In genomic region chr9:136622538-136622948, GRCh38 we compare ENCODE assay signal across 30 cellular contexts. TPM values are rescaled to one million over a fixed set of nuclear protein-coding genes. Genes with fewer than 3 reads are reported as not detected.
A peak's percentile ranks its signal among the peaks of the same experiment; 100 is the strongest.
DNase-seq lines count a peak whose midpoint lies in the region; ATAC-seq, FAIRE-seq and TF ChIP-seq lines count a peak whose summit lies in the region.
"Had no signal": no experiment of that assay in that cellular context is flagged by ENCODE, and none has a peak within 500 bp of the region (broad histone marks: within the 10 kb centered on the region; RNA-seq: fewer than 3 reads in every experiment).

No MANE protein-coding gene starts in this region.

- TF ChIP-seq RAD21 in H1 (IDR thresholded peaks at IDR 0.05 in 1 of 2, conservative IDR thresholded peaks at IDR 0.05 in 1 of 2; ENCODE audit: low read depth in 2 of 2, low read length in 2 of 2) = no peak

- H2BK20ac ChIP-seq in H1 (ENCODE audit: low read length) = no peak overlapping the region

- no peak overlapping the region; the same call in 1 of the 2 replicates for H3K18ac ChIP-seq in H1 (ENCODE audit: extremely low read depth, low read length)

- H3K27me3 ChIP-seq in left ventricle myocardium inferior (ENCODE audit: low read depth) (no peaks in the 10 kb centered on the region), H1 (replicated peaks in 1 of 4; ENCODE audit: control insufficient read depth in 3 of 4, extremely low read depth in 1 of 4, insufficient read depth in 3 of 4, low read length in 3 of 4) (no peaks in the 10 kb centered on the region), vagina (no peaks in the 10 kb centered on the region)
- H3K27me3 ChIP-seq: heart left ventricle, Peyer's patch, uterus had no signal

- H3K27me3 Mint-ChIP-seq in nephron (ENCODE audit: low read depth) = peaks cover 3% of the 10 kb centered on the region
- H3K27me3 Mint-ChIP-seq: activated CD4-positive, alpha-beta T cell treated with anti-CD3 and anti-CD28 coated beads for 36 hours; activated naive CD8-positive, alpha-beta T cell had no signal

- no peak overlapping the region for H3K4me2 ChIP-seq in H1 (ENCODE audit: insufficient read depth in 1 of 2, low read depth in 2 of 2, low read length in 2 of 2)

- no peak overlapping the region for H2AFZ ChIP-seq in H1 (ENCODE audit: low read length)

- H3K9me3 ChIP-seq in left ventricle myocardium inferior (replicated peaks) (no peaks in the 10 kb centered on the region), H1 (ENCODE audit: insufficient read depth in 2 of 2, low read depth in 1 of 2, low read length in 1 of 2) (no peaks in the 10 kb centered on the region), vagina (no peaks in the 10 kb centered on the region)
- H3K9me3 ChIP-seq: heart left ventricle, lower lobe of right lung, mucosa of descending colon, Peyer's patch, uterus had no signal

- H3K4me1 ChIP-seq in left ventricle myocardium inferior (peaks cover 46% of the 10 kb centered on the region), H1 (replicated peaks in 1 of 4; ENCODE audit: control insufficient read depth in 3 of 4, insufficient read depth in 4 of 4, low read length in 3 of 4) (peaks cover 0 to 2% (median 0%) of the 10 kb centered on the region in 4 experiments; a peak in 1 of 7 replicates), vagina (peaks cover 94% of the 10 kb centered on the region)

- H3K27ac ChIP-seq in left ventricle myocardium inferior (replicated peaks) (no peak overlapping the region), H1 (ENCODE audit: low read depth, low read length) (no peak overlapping the region; the same call in 1 of the 2 replicates), vagina (peak overlapping the region; percentile 80)
- H3K27ac ChIP-seq: heart left ventricle, lower lobe of right lung, Peyer's patch, uterus had no signal

- no peak overlapping the region for H3K56ac ChIP-seq in H1 (replicated peaks; ENCODE audit: insufficient read length, low read depth, low read length)

- H2AK5ac ChIP-seq in H1 (ENCODE audit: low read depth, low read length) = peak overlapping the region; percentile 65; the same call in 1 of the 2 replicates

- DNase-seq in left ventricle myocardium inferior (peak; percentile 13), Right ventricle myocardium superior (no peak), H1 (ENCODE audit: low read depth in 1 of 2, low spot score in 2 of 2) (peak in 1 of 2 experiments; percentile 43), vagina (ENCODE audit: extremely low spot score in 2 of 2) (no peak), NAMALWA (ENCODE audit: low spot score) (no peak), DMS53 (lab: John Stamatoyannopoulos, UW) (no peak), foreskin fibroblast (no peak)
- DNase-seq: activated CD4-positive, alpha-beta T cell treated with anti-CD3 and anti-CD28 coated beads for 36 hours; activated CD8-positive, alpha-beta T cell treated with anti-CD3 and anti-CD28 coated beads, Interleukin-2, amount 10 ng/mL, durations not matched to agents 7 days and 5 days; activated T-cell treated with anti-CD3 and anti-CD28 coated beads for 4 hours; anterior cingulate cortex; effector CD8-positive, alpha-beta T cell; erythroblast; lower lobe of right lung; natural killer cell; NCI-H146; NCI-H446; NCI-H748 treated with DMSO at 0.1 percent for 48 hours; stimulated activated naive CD4-positive, alpha-beta T cell; uterus had no signal

- H4K20me1 ChIP-seq in H1 (replicated peaks in 1 of 2; ENCODE audit: control insufficient read depth in 1 of 2, insufficient read depth in 2 of 2, low read length in 2 of 2) = no peaks in the 10 kb centered on the region

- TF ChIP-seq EP300 in H1 (IDR thresholded peaks at IDR 0.05; ENCODE audit: borderline replicate concordance in 1 of 2, low read depth in 2 of 2, low read length in 2 of 2) = no peak

- H3K4me1 Mint-ChIP-seq in nephron = peaks cover 25% of the 10 kb centered on the region
- H3K4me1 Mint-ChIP-seq: activated CD4-positive, alpha-beta T cell treated with anti-CD3 and anti-CD28 coated beads for 36 hours had no signal

- FAIRE-seq in H1 (lab: Jason Lieb, UNC) = no peak
- FAIRE-seq: colon, GM12878, GM19239 had no signal

- TF ChIP-seq CTCF in left ventricle myocardium inferior (IDR thresholded peaks at IDR 0.05; ENCODE audit: borderline replicate concordance) (no peak), H1 (IDR thresholded peaks at IDR 0.05; ENCODE audit: control extremely low read depth in 1 of 3, insufficient read depth in 1 of 3, low read depth in 1 of 3, low read length in 3 of 3) (no peak), nephron (IDR thresholded peaks at IDR 0.05; ENCODE audit: unreplicated experiment in 3 of 3) (no peak), vagina (IDR thresholded peaks at IDR 0.05) (no peak), foreskin fibroblast (IDR thresholded peaks at IDR 0.05; ENCODE audit: low read depth, low read length) (no peak)

- H4K5ac ChIP-seq in H1 (ENCODE audit: insufficient read length, low read depth, low read length) = no peak overlapping the region

- H3K4me3 ChIP-seq in left ventricle myocardium inferior (no peak overlapping the region), H1 (ENCODE audit: extremely low read depth in 1 of 4, insufficient read depth in 2 of 4, low read depth in 3 of 4, low read length in 4 of 4) (no peak overlapping the region), vagina (no peak overlapping the region), foreskin fibroblast (ENCODE audit: low read depth in 1 of 2, low read length in 2 of 2) (no peak overlapping the region)
- H3K4me3 ChIP-seq: GM12878, heart left ventricle, lower lobe of right lung, mucosa of descending colon, Peyer's patch, uterus had no signal

- peak overlapping the region; percentile 30 for H4K91ac ChIP-seq in H1 (replicated peaks; ENCODE audit: insufficient read length, low read length)

- H3K4ac ChIP-seq in H1 (replicated peaks; ENCODE audit: insufficient read length, low read depth, low read length) = no peak overlapping the region

- no peaks in the 10 kb centered on the region for H3K79me2 ChIP-seq in H1 (ENCODE audit: control insufficient read depth in 1 of 2, insufficient read depth in 2 of 2, low read length in 2 of 2)

- CTCF ChIA-PET in H1 (lab: Charles Lee; ENCODE audit: partially characterized antibody) = interaction anchor here (1.4 to 9.6 kb wide), 4 partner anchors 25 to 135 kb away, joined by 3 to 253 read pairs (median 5); no protein-coding TSS in a partner anchor

- no peak overlapping the region for H3K14ac ChIP-seq in H1 (ENCODE audit: insufficient read length)

- no peaks in the 10 kb centered on the region for H3K36me3 Mint-ChIP-seq in nephron (ENCODE audit: low read depth)
- H3K36me3 Mint-ChIP-seq: activated naive CD8-positive, alpha-beta T cell; natural killer cell had no signal

- H3K4me3 Mint-ChIP-seq in nephron = no peak overlapping the region
- H3K4me3 Mint-ChIP-seq: activated CD4-positive, alpha-beta T cell treated with anti-CD3 and anti-CD28 coated beads for 36 hours; activated CD8-positive, alpha-beta T cell treated with anti-CD3 and anti-CD28 coated beads, Interleukin-2, amount 10 ng/mL, durations not matched to agents 7 days and 5 days; activated naive CD8-positive, alpha-beta T cell; T-helper 2 cell treated with Interferon-gamma antibody and Interleukin-4, amounts not matched to agents 5 μg/mL and 100 μg/mL, for 36 hours had no signal

- no peaks in the 10 kb centered on the region for H3K79me1 ChIP-seq in H1 (ENCODE audit: low read depth, low read length)

- H3K9me3 Mint-ChIP-seq in nephron = no peaks in the 10 kb centered on the region
- H3K9me3 Mint-ChIP-seq: natural killer cell; T-helper 2 cell treated with Interferon-gamma antibody and Interleukin-4, amounts not matched to agents 5 μg/mL and 100 μg/mL, for 36 hours had no signal

- H3K27ac Mint-ChIP-seq in nephron = peak overlapping the region in 2 of 3 experiments; percentile 43 to 44
- H3K27ac Mint-ChIP-seq: activated CD4-positive, alpha-beta T cell treated with anti-CD3 and anti-CD28 coated beads for 36 hours; activated CD8-positive, alpha-beta T cell treated with anti-CD3 and anti-CD28 coated beads, Interleukin-2, amount 10 ng/mL, durations not matched to agents 7 days and 5 days; activated naive CD8-positive, alpha-beta T cell; T-helper 2 cell treated with Interferon-gamma antibody and Interleukin-4, amounts not matched to agents 5 μg/mL and 100 μg/mL, for 36 hours had no signal

- H4K8ac ChIP-seq in H1 (ENCODE audit: extremely low read depth, insufficient read depth, low read length) = no peak overlapping the region

- no peak for TF ChIP-seq POLR2A in H1 (IDR thresholded peaks at IDR 0.05; ENCODE audit: control extremely low read depth in 1 of 2, low read depth in 2 of 2, low read length in 2 of 2)
- TF ChIP-seq POLR2A in vagina (IDR thresholded peaks at IDR 0.05) = no peak

- peak overlapping the region; percentile 44; the same call in 1 of the 2 replicates for H2BK5ac ChIP-seq in H1 (ENCODE audit: low read depth, low read length)

- intact Hi-C loops in left ventricle myocardium inferior (cut with micrococcal nuclease) = no loop called here
- intact Hi-C loops in Right ventricle myocardium superior (cut with DNase I) = no loop called here
- intact Hi-C loops in vagina (cut with DNase I) = no loop called here

- H3K36me3 ChIP-seq in left ventricle myocardium inferior (no peaks in the 10 kb centered on the region), H1 (ENCODE audit: control insufficient read depth in 2 of 4, insufficient read depth in 4 of 4, low read length in 3 of 4) (no peaks in the 10 kb centered on the region), vagina (no peaks in the 10 kb centered on the region)
- H3K36me3 ChIP-seq: heart left ventricle, lower lobe of right lung, Peyer's patch, uterus had no signal

- no peak overlapping the region for H3K23ac ChIP-seq in H1 (ENCODE audit: insufficient read length)

- ATAC-seq in Right ventricle myocardium superior (ENCODE audit: poor library complexity) = no peak
- ATAC-seq: activated CD4-positive, alpha-beta T cell treated with anti-CD3 and anti-CD28 coated beads for 36 hours; activated CD8-positive, alpha-beta T cell treated with anti-CD3 and anti-CD28 coated beads, Interleukin-2, amount 10 ng/mL, durations not matched to agents 7 days and 5 days; GM12878; HCT116; heart left ventricle; lower lobe of right lung; mucosa of descending colon; natural killer cell had no signal

- H2BK15ac ChIP-seq in H1 (ENCODE audit: low read length) = no peak overlapping the region

- H3K9ac ChIP-seq in H1 (replicated peaks in 1 of 4; ENCODE audit: extremely low read depth in 1 of 4, low read depth in 3 of 4, low read length in 3 of 4) = no peak overlapping the region

- H3K23me2 ChIP-seq in H1 (ENCODE audit: low read depth, low read length) = no peaks in the 10 kb centered on the region

- H2BK120ac ChIP-seq in H1 (replicated peaks; ENCODE audit: low read depth, low read length) = no peak overlapping the region

- 82% methylated on average over 12 of the region's 16 CpGs; no CpG with 5 or more reads in 1 of the 2 experiments for WGBS in H1 (ENCODE audit: extremely low coverage in 1 of 2, insufficient coverage in 1 of 2, insufficient read length in 1 of 2, insufficient replicate concordance in 2 of 2, low coverage in 1 of 2, low lambda C conversion rate in 2 of 2, missing lambda C conversion rate in 1 of 2), 2 experiments

- H2BK12ac ChIP-seq in H1 (ENCODE audit: low read depth, low read length) = no peak overlapping the region

- POLR2A ChIA-PET in H1 (lab: Charles Lee; ENCODE audit: partially characterized antibody) = interaction anchor here (1.4 kb wide), 1 partner anchor 23 kb away, joined by 3 read pairs; no protein-coding TSS in a partner anchor

RNA-seq across cellular contexts. Expression of gene EGFL7, which starts 40.2 kb away (rescaled TPM):
- 81.5 TPM for total RNA-seq in left ventricle myocardium inferior
- total RNA-seq in Right ventricle myocardium superior = 61.5 TPM
- total RNA-seq in H1 (2021; fragmentation: NEBNext Ultra II Directional; extraction: Animal tissue kit (Norgen Biotek cat#: 25700)) = 37.8 and 39.8 TPM in 2 replicates
- 53.4 and 82.5 TPM in 2 replicates for polyA plus RNA-seq in H1 (2011; rRNA removed)
- polyA plus RNA-seq in H1 (2011; cell fraction: cytosol; rRNA removed) = 63.0 TPM
- 82.5 TPM for polyA plus RNA-seq in H1 (2011; cell fraction: nucleus; rRNA removed)
- polyA plus RNA-seq in H1 (2012, experiment 1 of 2) = 17.3 to 46.4 TPM (median 40.7 TPM) in 4 replicates
- polyA plus RNA-seq in H1 (2012, experiment 2 of 2) = 43.2 TPM
- 66.8 TPM for polyA plus RNA-seq in H1 (2013, experiment 1 of 2)
- 68.8 TPM for polyA plus RNA-seq in H1 (2013, experiment 2 of 2)
- 7.2 and 9.3 TPM in 2 replicates for polyA minus RNA-seq in H1 (2011; rRNA and poly(A)+ RNA removed)
- 30.7 TPM for polyA minus RNA-seq in H1 (2011; cell fraction: cytosol; rRNA and poly(A)+ RNA removed)
- 12.8 TPM for polyA minus RNA-seq in H1 (2011; cell fraction: nucleus; rRNA and poly(A)+ RNA removed)
- total RNA-seq in vagina = 272 TPM
